In genomic region chr3:43621406-43621973, GRCh38 we compare ENCODE assay signal across 8 cellular contexts. TPM values are rescaled to one million over a fixed set of nuclear protein-coding genes. Genes with fewer than 3 reads are reported as not detected.
A peak's percentile ranks its signal among the peaks of the same experiment; 100 is the strongest.
DNase-seq lines count a peak whose midpoint lies in the region; ATAC-seq and TF ChIP-seq lines count a peak whose summit lies in the region.

No MANE protein-coding gene starts in this region.

- peaks cover 25% of the 10 kb centered on the region for H3K27me3 ChIP-seq in DOHH2 (ENCODE audit: control insufficient read depth, low read length)
- no peaks in the 10 kb centered on the region for H3K27me3 ChIP-seq in HL-60 (ENCODE audit: insufficient read depth, poor library complexity, severe bottlenecking)

- ATAC-seq in stimulated activated memory B cell treated with anti-CD40 and anti-IgM and Interleukin-4, amounts not matched to agents 10 μg/mL and 1 μg/mL and 100 μg/mL, for 72 hours: no peak
- ATAC-seq in GM19324 (IDR thresholded peaks at IDR 0.05; ENCODE audit: low FRiP score, unreplicated experiment): no peak

- no peaks in the 10 kb centered on the region for H3K36me3 Mint-ChIP-seq in immature natural killer cell
- H3K36me3 Mint-ChIP-seq in stimulated activated memory B cell treated with anti-CD40 and anti-IgM and Interleukin-4, amounts not matched to agents 10 μg/mL and 1 μg/mL and 100 μg/mL, for 72 hours: no peaks in the 10 kb centered on the region

- H3K27ac ChIP-seq in DOHH2 (ENCODE audit: low read depth, low read length) (no peak overlapping the region), HL-60 (replicated peaks) (peak overlapping the region; percentile 53)

- H3K79me2 ChIP-seq in DOHH2 (ENCODE audit: control insufficient read depth, low read length): no peaks in the 10 kb centered on the region

- H3K4me3 Mint-ChIP-seq in immature natural killer cell: peak overlapping the region; percentile 83 to 95 (median 87)
- H3K4me3 Mint-ChIP-seq in stimulated activated memory B cell treated with anti-CD40 and anti-IgM and Interleukin-4, amounts not matched to agents 10 μg/mL and 1 μg/mL and 100 μg/mL, for 72 hours: peak overlapping the region; percentile 84

- peak overlapping the region in 4 of 6 donors; percentile 4 to 80 (median 76) for H3K27ac Mint-ChIP-seq in immature natural killer cell
- H3K27ac Mint-ChIP-seq in stimulated activated memory B cell treated with anti-CD40 and anti-IgM and Interleukin-4, amounts not matched to agents 10 μg/mL and 1 μg/mL and 100 μg/mL, for 72 hours: peak overlapping the region; percentile 68

- no peak for TF ChIP-seq CTCF in DOHH2 (IDR thresholded peaks at IDR 0.05; ENCODE audit: low read depth, low read length, poor library complexity, severe bottlenecking)
- TF ChIP-seq CTCF in HL-60 (IDR thresholded peaks at IDR 0.05; ENCODE audit: insufficient read depth, low read length): no peak
- TF ChIP-seq CTCF in astrocyte of the spinal cord (IDR thresholded peaks at IDR 0.05; ENCODE audit: low read depth, low read length): no peak

- H3K9me3 ChIP-seq in DOHH2 (ENCODE audit: control insufficient read depth, insufficient read depth, low read length): no peaks in the 10 kb centered on the region

- H3K27me3 Mint-ChIP-seq in immature natural killer cell (ENCODE audit: low read depth in 3 of 3): peaks cover 0 to 18% (median 8%) of the 10 kb centered on the region in 3 donors
- no peaks in the 10 kb centered on the region for H3K27me3 Mint-ChIP-seq in stimulated activated memory B cell treated with anti-CD40 and anti-IgM and Interleukin-4, amounts not matched to agents 10 μg/mL and 1 μg/mL and 100 μg/mL, for 72 hours

- H3K9me2 ChIP-seq in DOHH2 (replicated peaks; ENCODE audit: control insufficient read depth, low read length): no peaks in the 10 kb centered on the region

- H3K4me3 ChIP-seq in DOHH2 (ENCODE audit: low read length) (peak overlapping the region; percentile 77), HL-60 (replicated peaks; ENCODE audit: insufficient read depth, low read length) (peak overlapping the region; percentile 93), astrocyte of the spinal cord (ENCODE audit: low read depth, low read length) (peak overlapping the region; percentile 89)

- peaks cover 13% of the 10 kb centered on the region for H3K4me1 ChIP-seq in DOHH2 (ENCODE audit: control insufficient read depth, low read length)

- no peaks in the 10 kb centered on the region for H3K9me3 Mint-ChIP-seq in immature natural killer cell
- no peaks in the 10 kb centered on the region for H3K9me3 Mint-ChIP-seq in stimulated activated memory B cell treated with anti-CD40 and anti-IgM and Interleukin-4, amounts not matched to agents 10 μg/mL and 1 μg/mL and 100 μg/mL, for 72 hours

- no peaks in the 10 kb centered on the region for H3K36me3 ChIP-seq in DOHH2 (ENCODE audit: control insufficient read depth, low read length)

- H3K4me2 ChIP-seq in DOHH2 (ENCODE audit: low read length): peak overlapping the region; percentile 84

- peaks cover 15 to 27% of the 10 kb centered on the region in 2 donors for H3K4me1 Mint-ChIP-seq in immature natural killer cell
- peaks cover 17% of the 10 kb centered on the region for H3K4me1 Mint-ChIP-seq in stimulated activated memory B cell treated with anti-CD40 and anti-IgM and Interleukin-4, amounts not matched to agents 10 μg/mL and 1 μg/mL and 100 μg/mL, for 72 hours

- no peaks in the 10 kb centered on the region for H4K20me1 ChIP-seq in DOHH2 (ENCODE audit: control insufficient read depth, insufficient read depth, low read depth, low read length)

- in situ Hi-C loops in astrocyte of the spinal cord (cut with HindIII; ENCODE audit: low sequenced_read_pairs): no loop called here

- no peaks in the 10 kb centered on the region for H3F3A ChIP-seq in DOHH2 (ENCODE audit: control insufficient read depth, insufficient read depth)

- DNase-seq in HL-60 (ENCODE audit: low read depth in 1 of 2, low spot score in 1 of 2) (no peak), astrocyte of the spinal cord (ENCODE audit: low read depth, low spot score) (no peak), immature natural killer cell (no peak), NCI-H1048 (lab: John Stamatoyannopoulos, UW) (no peak), NCI-H510A treated with DMSO at 0.1 percent for 48 hours (lab: John Stamatoyannopoulos, UW) (no peak)

RNA-seq across cellular contexts. Expression of gene ANO10, which starts 0.3 kb away (rescaled TPM):
- polyA plus RNA-seq in immature natural killer cell: 1 to 10 TPM; 8.7 to 9.9 (median 8.8) TPM
